In genomic region chr21:15850645-15851044, GRCh38 we compare ENCODE assay signal across 21 cellular contexts.
A peak's percentile ranks its signal among the peaks of the same experiment; 100 is the strongest.
DNase-seq lines count a peak whose midpoint lies in the region; TF ChIP-seq lines count a peak whose summit lies in the region.
"Had no signal": no experiment of that assay in that cellular context is flagged by ENCODE, and none has a peak within 500 bp of the region (broad histone marks: within the 10 kb centered on the region; RNA-seq: fewer than 3 reads in every experiment).

No MANE protein-coding gene starts in this region.

- H3K4me1 ChIP-seq in breast epithelium (no peaks in the 10 kb centered on the region), uterus (no peaks in the 10 kb centered on the region)
- H3K4me1 ChIP-seq: neural progenitor cell, Peyer's patch had no signal

- H3K36me3 Mint-ChIP-seq in MCF 10A (ENCODE audit: insufficient read depth, unreplicated experiment): peaks cover 38% of the 10 kb centered on the region

- H3K27ac ChIP-seq in breast epithelium: no peak overlapping the region
- H3K27ac ChIP-seq in uterus: no peak overlapping the region
- H3K27ac ChIP-seq: neural progenitor cell, Peyer's patch had no signal

- intact Hi-C loops in MCF 10A (cut with micrococcal nuclease) (no loop called here), breast epithelium (cut with DNase I; ENCODE audit: low total_unique reads) (no loop called here), uterus (cut with DNase I; ENCODE audit: low total_unique reads) (no loop called here)

- in situ Hi-C loops in astrocyte of the spinal cord (cut with HindIII; ENCODE audit: low sequenced_read_pairs): no loop called here

- H3K9me3 Mint-ChIP-seq in MCF 10A (ENCODE audit: unreplicated experiment): no peaks in the 10 kb centered on the region
- H3K9me3 Mint-ChIP-seq: neural progenitor cell; stimulated activated naive CD8-positive, alpha-beta T cell treated with anti-CD3 and anti-CD28 coated beads, Interleukin-15, Interleukin-2, amounts not matched to agents 100 ng/mL and 50 ng/mL, for 24 hours had no signal

- H3K36me3 ChIP-seq in breast epithelium: peaks cover 5% of the 10 kb centered on the region
- no peaks in the 10 kb centered on the region for H3K36me3 ChIP-seq in uterus
- H3K36me3 ChIP-seq: neural progenitor cell had no signal

- H3K9me3 ChIP-seq in breast epithelium (no peaks in the 10 kb centered on the region), uterus (no peaks in the 10 kb centered on the region)
- H3K9me3 ChIP-seq: Peyer's patch had no signal

- H3K4me3 Mint-ChIP-seq in MCF 10A (ENCODE audit: unreplicated experiment): no peak overlapping the region
- H3K4me3 Mint-ChIP-seq: activated naive CD8-positive, alpha-beta T cell; neural progenitor cell; stimulated activated naive CD8-positive, alpha-beta T cell treated with anti-CD3 and anti-CD28 coated beads, Interleukin-15, Interleukin-2, amounts not matched to agents 100 ng/mL and 50 ng/mL, for 24 hours; T-helper 17 cell had no signal

- CTCF ChIA-PET in MCF 10A (lab: Yijun Ruan, JAX): interaction anchor here (0.6 to 0.7 kb wide), 2 partner anchors 101 to 171 kb away, joined by 3 read pairs; no protein-coding TSS in a partner anchor

- TF ChIP-seq POLR2A in breast epithelium (IDR thresholded peaks at IDR 0.05) (no peak), uterus (IDR thresholded peaks at IDR 0.05) (no peak)

- H3K27me3 ChIP-seq in breast epithelium (no peaks in the 10 kb centered on the region), uterus (no peaks in the 10 kb centered on the region)
- H3K27me3 ChIP-seq: neural progenitor cell, Peyer's patch had no signal

- H3K4me3 ChIP-seq in breast epithelium (no peak overlapping the region), astrocyte of the spinal cord (ENCODE audit: low read depth, low read length) (no peak overlapping the region), uterus (no peak overlapping the region)
- H3K4me3 ChIP-seq: neural progenitor cell, Peyer's patch had no signal

- no peak overlapping the region for H3K27ac Mint-ChIP-seq in MCF 10A (ENCODE audit: low read depth, unreplicated experiment)
- H3K27ac Mint-ChIP-seq: activated naive CD8-positive, alpha-beta T cell; neural progenitor cell; stimulated activated naive CD8-positive, alpha-beta T cell treated with anti-CD3 and anti-CD28 coated beads, Interleukin-15, Interleukin-2, amounts not matched to agents 100 ng/mL and 50 ng/mL, for 24 hours; T-helper 17 cell had no signal

- H3K27me3 Mint-ChIP-seq in MCF 10A (ENCODE audit: insufficient read depth, unreplicated experiment): no peaks in the 10 kb centered on the region
- H3K27me3 Mint-ChIP-seq: activated naive CD8-positive, alpha-beta T cell; stimulated activated naive CD8-positive, alpha-beta T cell treated with anti-CD3 and anti-CD28 coated beads, Interleukin-15, Interleukin-2, amounts not matched to agents 100 ng/mL and 50 ng/mL, for 24 hours; T-helper 17 cell had no signal

- H3K4me1 Mint-ChIP-seq in MCF 10A (ENCODE audit: insufficient read depth, unreplicated experiment): peaks cover 25% of the 10 kb centered on the region
- H3K4me1 Mint-ChIP-seq: neural progenitor cell had no signal

- DNase-seq in MCF 10A (ENCODE audit: unreplicated experiment) (peak; percentile 48), breast epithelium (ENCODE audit: low spot score in 2 of 2) (no peak), astrocyte of the spinal cord (ENCODE audit: low read depth, low spot score) (peak; percentile 65), glomerular endothelial cell (ENCODE audit: extremely low read depth, low read depth, low spot score) (peak; percentile 81), stromal cell of bone marrow (ENCODE audit: low read depth) (peak; percentile 15), NCI-H2227 treated with DMSO at 0.1 percent for 48 hours (lab: John Stamatoyannopoulos, UW) (no peak), LoVo (ENCODE audit: low spot score) (no peak), uterus (no peak)
- DNase-seq: 8988T; activated CD4-positive, alpha-beta T cell treated with anti-CD3 and anti-CD28 coated beads for 1 hour; COR-L47; GOT3; Karpas-422; mesendoderm; NCI-H187 treated with DMSO at 0.1 percent for 48 hours; NCI-H524 treated with DMSO at 0.1 percent for 48 hours; Peyer's patch; T-helper 17 cell had no signal

- TF ChIP-seq CTCF in MCF 10A (IDR thresholded peaks at IDR 0.05; ENCODE audit: unreplicated experiment): no peak
- no peak for TF ChIP-seq CTCF in breast epithelium (IDR thresholded peaks at IDR 0.05)
- no peak for TF ChIP-seq CTCF in astrocyte of the spinal cord (IDR thresholded peaks at IDR 0.05; ENCODE audit: low read depth, low read length)
- no peak for TF ChIP-seq CTCF in uterus (IDR thresholded peaks at IDR 0.05)

- BruUV-seq in MCF 10A (replicated peaks; lab: Mats Ljungman, UMichigan): no TSS peak

- POLR2A ChIA-PET in MCF 10A (lab: Yijun Ruan, JAX): interaction anchor here (1.1 kb wide), 1 partner anchor 17 kb away, joined by 3 read pairs; no protein-coding TSS in a partner anchor

Comparison
In these comparisons a context has a peak if more than half of its experiments do, and no peak if none do; other contexts are left out.
1. DNase-seq: peak in MCF 10A (single experiment), astrocyte of the spinal cord (single experiment), glomerular endothelial cell (single experiment) and stromal cell of bone marrow (single experiment); none in breast epithelium (0 of 2), NCI-H2227 treated with DMSO at 0.1 percent for 48 hours (single experiment), LoVo (single experiment) and uterus (0 of 2).